Comparison of ENCODE assay signal across 1 cellular context in genomic region chr4:147943159-147943638, GRCh38.
TF ChIP-seq lines count a peak whose summit lies in the region.

No MANE protein-coding gene starts in this region.

TF ChIP-seq in GM12878, 131 proteins besides CTCF, POLR2A, EP300 and RAD21 (continued from another document and continues in another):
- no peak for TF ChIP-seq E4F1 (IDR thresholded peaks at IDR 0.05; ENCODE audit: borderline replicate concordance, partially characterized antibody)
- peak; percentile 14; the same call in 1 of the 2 replicates for TF ChIP-seq CBX5 (IDR thresholded peaks at IDR 0.05; ENCODE audit: low read depth)
- TF ChIP-seq DPF2 (IDR thresholded peaks at IDR 0.05), result peak; percentile 99
- TF ChIP-seq IRF4 (IDR thresholded peaks at IDR 0.05; ENCODE audit: low read depth, low read length), result peak; percentile 63
- TF ChIP-seq, protein P1, sequence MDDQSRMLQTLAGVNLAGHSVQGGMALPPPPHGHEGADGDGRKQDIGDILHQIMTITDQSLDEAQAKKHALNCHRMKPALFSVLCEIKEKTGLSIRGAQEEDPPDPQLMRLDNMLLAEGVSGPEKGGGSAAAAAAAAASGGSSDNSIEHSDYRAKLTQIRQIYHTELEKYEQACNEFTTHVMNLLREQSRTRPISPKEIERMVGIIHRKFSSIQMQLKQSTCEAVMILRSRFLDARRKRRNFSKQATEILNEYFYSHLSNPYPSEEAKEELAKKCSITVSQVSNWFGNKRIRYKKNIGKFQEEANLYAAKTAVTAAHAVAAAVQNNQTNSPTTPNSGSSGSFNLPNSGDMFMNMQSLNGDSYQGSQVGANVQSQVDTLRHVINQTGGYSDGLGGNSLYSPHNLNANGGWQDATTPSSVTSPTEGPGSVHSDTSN (IDR thresholded peaks at IDR 0.05; ENCODE audit: insufficient replicate concordance, low read depth, low read length), result no peak
- TF ChIP-seq MLLT1 (IDR thresholded peaks at IDR 0.05), result peak; percentile 94
- TF ChIP-seq BACH1 (IDR thresholded peaks at IDR 0.05; ENCODE audit: borderline replicate concordance), result peak; percentile 81; the same call in 1 of the 2 replicates
- peak; percentile 46 for TF ChIP-seq SMAD1 (IDR thresholded peaks at IDR 0.05; ENCODE audit: low read depth, partially characterized antibody)
- no peak for TF ChIP-seq NFYA (IDR thresholded peaks at IDR 0.05; ENCODE audit: borderline replicate concordance, low read depth, low read length)
- no peak for TF ChIP-seq SMAD5 (IDR thresholded peaks at IDR 0.05; ENCODE audit: low read depth)
- peak; percentile 72 for TF ChIP-seq E2F8 (IDR thresholded peaks at IDR 0.05; ENCODE audit: low read depth, partially characterized antibody)
- TF ChIP-seq TCF12 (IDR thresholded peaks at IDR 0.05; ENCODE audit: low read depth, low read length), result no peak
- no peak for TF ChIP-seq SIN3A (IDR thresholded peaks at IDR 0.05; ENCODE audit: low read depth, low read length)
- TF ChIP-seq PAX8 (IDR thresholded peaks at IDR 0.05), result no peak
- TF ChIP-seq HDAC6 (IDR thresholded peaks at IDR 0.05; ENCODE audit: unreplicated experiment), result no peak
- TF ChIP-seq NFXL1 (IDR thresholded peaks at IDR 0.05; ENCODE audit: borderline replicate concordance), result no peak
- TF ChIP-seq YY1 (IDR thresholded peaks at IDR 0.05; ENCODE audit: low read depth, low read length), result no peak
- peak; percentile 63; the same call in 1 of the 2 replicates for TF ChIP-seq SPI1 (IDR thresholded peaks at IDR 0.05; ENCODE audit: borderline replicate concordance, insufficient read depth, low read depth, low read length)
- TF ChIP-seq RCOR1 (conservative IDR thresholded peaks at IDR 0.05; ENCODE audit: low read depth, low read length), result no peak; the same call in 1 of the 2 replicates
- TF ChIP-seq, protein P2, sequence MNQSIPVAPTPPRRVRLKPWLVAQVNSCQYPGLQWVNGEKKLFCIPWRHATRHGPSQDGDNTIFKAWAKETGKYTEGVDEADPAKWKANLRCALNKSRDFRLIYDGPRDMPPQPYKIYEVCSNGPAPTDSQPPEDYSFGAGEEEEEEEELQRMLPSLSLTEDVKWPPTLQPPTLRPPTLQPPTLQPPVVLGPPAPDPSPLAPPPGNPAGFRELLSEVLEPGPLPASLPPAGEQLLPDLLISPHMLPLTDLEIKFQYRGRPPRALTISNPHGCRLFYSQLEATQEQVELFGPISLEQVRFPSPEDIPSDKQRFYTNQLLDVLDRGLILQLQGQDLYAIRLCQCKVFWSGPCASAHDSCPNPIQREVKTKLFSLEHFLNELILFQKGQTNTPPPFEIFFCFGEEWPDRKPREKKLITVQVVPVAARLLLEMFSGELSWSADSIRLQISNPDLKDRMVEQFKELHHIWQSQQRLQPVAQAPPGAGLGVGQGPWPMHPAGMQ (IDR thresholded peaks at IDR 0.05; ENCODE audit: borderline replicate concordance), result peak; percentile 38; the same call in 1 of the 2 replicates
- TF ChIP-seq IKZF1 (conservative IDR thresholded peaks at IDR 0.05), result peak; percentile 91
- no peak for TF ChIP-seq SREBF1 (IDR thresholded peaks at IDR 0.05; ENCODE audit: low read length)
- TF ChIP-seq, protein P3, sequence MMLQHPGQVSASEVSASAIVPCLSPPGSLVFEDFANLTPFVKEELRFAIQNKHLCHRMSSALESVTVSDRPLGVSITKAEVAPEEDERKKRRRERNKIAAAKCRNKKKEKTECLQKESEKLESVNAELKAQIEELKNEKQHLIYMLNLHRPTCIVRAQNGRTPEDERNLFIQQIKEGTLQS (IDR thresholded peaks at IDR 0.05; ENCODE audit: borderline replicate concordance, extremely low read depth, low read depth, low read length), result no peak
- TF ChIP-seq KDM1A (IDR thresholded peaks at IDR 0.05; ENCODE audit: borderline replicate concordance), result no peak
- 0 out of 2 replicates have a peak, but pooled peaks have one; percentile 63 for TF ChIP-seq EZH2 (IDR thresholded peaks at IDR 0.05; ENCODE audit: borderline replicate concordance, control insufficient read depth, low read depth, low read length)
- peak; percentile 82 for TF ChIP-seq BMI1 (IDR thresholded peaks at IDR 0.05; ENCODE audit: borderline replicate concordance)
- no peak for TF ChIP-seq CEBPB (IDR thresholded peaks at IDR 0.05; ENCODE audit: borderline replicate concordance in 1 of 2, low read depth in 2 of 2, low read length in 2 of 2)
- TF ChIP-seq SUPT20H (IDR thresholded peaks at IDR 0.05; ENCODE audit: borderline replicate concordance, control insufficient read depth, low read depth, low read length), result no peak
- TF ChIP-seq, protein P4, sequence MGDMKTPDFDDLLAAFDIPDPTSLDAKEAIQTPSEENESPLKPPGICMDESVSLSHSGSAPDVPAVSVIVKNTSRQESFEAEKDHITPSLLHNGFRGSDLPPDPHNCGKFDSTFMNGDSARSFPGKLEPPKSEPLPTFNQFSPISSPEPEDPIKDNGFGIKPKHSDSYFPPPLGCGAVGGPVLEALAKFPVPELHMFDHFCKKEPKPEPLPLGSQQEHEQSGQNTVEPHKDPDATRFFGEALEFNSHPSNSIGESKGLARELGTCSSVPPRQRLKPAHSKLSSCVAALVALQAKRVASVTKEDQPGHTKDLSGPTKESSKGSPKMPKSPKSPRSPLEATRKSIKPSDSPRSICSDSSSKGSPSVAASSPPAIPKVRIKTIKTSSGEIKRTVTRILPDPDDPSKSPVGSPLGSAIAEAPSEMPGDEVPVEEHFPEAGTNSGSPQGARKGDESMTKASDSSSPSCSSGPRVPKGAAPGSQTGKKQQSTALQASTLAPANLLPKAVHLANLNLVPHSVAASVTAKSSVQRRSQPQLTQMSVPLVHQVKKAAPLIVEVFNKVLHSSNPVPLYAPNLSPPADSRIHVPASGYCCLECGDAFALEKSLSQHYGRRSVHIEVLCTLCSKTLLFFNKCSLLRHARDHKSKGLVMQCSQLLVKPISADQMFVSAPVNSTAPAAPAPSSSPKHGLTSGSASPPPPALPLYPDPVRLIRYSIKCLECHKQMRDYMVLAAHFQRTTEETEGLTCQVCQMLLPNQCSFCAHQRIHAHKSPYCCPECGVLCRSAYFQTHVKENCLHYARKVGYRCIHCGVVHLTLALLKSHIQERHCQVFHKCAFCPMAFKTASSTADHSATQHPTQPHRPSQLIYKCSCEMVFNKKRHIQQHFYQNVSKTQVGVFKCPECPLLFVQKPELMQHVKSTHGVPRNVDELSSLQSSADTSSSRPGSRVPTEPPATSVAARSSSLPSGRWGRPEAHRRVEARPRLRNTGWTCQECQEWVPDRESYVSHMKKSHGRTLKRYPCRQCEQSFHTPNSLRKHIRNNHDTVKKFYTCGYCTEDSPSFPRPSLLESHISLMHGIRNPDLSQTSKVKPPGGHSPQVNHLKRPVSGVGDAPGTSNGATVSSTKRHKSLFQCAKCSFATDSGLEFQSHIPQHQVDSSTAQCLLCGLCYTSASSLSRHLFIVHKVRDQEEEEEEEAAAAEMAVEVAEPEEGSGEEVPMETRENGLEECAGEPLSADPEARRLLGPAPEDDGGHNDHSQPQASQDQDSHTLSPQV (IDR thresholded peaks at IDR 0.05), result no peak
- TF ChIP-seq NR2C2 (IDR thresholded peaks at IDR 0.05; ENCODE audit: borderline replicate concordance, control insufficient read depth, insufficient read length, low read depth), result no peak
- TF ChIP-seq PAX5 (IDR thresholded peaks at IDR 0.05; ENCODE audit: borderline replicate concordance, low read depth, low read length), result 0 out of 2 replicates have a peak, but pooled peaks have one; percentile 44
- peak; percentile 83 for TF ChIP-seq CREM (IDR thresholded peaks at IDR 0.05; ENCODE audit: low read depth)
- TF ChIP-seq CREB1 (IDR thresholded peaks at IDR 0.05; ENCODE audit: low read depth), result 0 out of 2 replicates have a peak, but pooled peaks have one; percentile 41
- no peak for TF ChIP-seq NRF1 (conservative IDR thresholded peaks at IDR 0.05; ENCODE audit: low read depth, low read length)
- peak; percentile 45; the same call in 1 of the 2 replicates for TF ChIP-seq ZNF384 (IDR thresholded peaks at IDR 0.05; ENCODE audit: borderline replicate concordance, low read depth, low read length)
- TF ChIP-seq SKIL (IDR thresholded peaks at IDR 0.05; ENCODE audit: low read depth, poor library complexity, severe bottlenecking), result peak; percentile 92
- no peak for TF ChIP-seq RFX5 (IDR thresholded peaks at IDR 0.05; ENCODE audit: low read depth, low read length)
- TF ChIP-seq PRDM15 (CRISPR knock-in tag; IDR thresholded peaks at IDR 0.05), result no peak
- peak; percentile 74; the same call in 1 of the 2 replicates for TF ChIP-seq ZBED1 (IDR thresholded peaks at IDR 0.05; ENCODE audit: borderline replicate concordance)
